In the genomic region with DNA sequence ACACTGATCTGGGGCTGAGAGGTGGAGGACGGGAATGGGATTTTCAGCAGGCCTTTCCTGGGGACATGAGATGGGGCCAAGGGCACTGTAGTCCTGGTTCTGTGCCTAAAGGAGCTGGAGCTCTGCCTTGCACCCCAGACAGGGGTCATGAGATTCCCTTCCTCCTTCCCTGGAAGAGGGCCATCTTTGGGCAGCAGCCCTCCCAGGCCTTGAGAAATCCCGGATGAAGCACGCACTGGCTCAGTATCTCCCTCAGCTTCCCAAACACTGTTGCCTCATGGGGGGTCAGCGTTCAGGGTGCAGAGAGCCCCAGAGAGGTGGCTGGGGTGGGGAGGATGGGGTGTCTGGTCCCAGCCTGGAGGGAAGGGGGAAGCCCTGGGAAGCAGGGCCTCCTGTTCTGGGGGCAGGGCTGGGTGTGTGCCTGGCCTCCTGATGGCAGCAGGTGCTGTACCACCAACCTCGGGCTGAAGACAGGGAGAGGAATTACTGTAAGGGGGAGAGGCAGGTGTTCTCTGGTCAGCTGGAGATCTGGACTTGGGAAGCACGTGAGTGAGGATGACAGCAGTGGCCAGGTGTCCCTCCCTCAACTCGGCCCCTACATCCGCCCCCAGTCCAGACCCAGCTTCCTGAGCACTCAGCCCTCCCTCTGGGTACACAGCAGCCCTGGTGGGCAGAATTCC, we compare ENCODE assay signal across 1 cellular context.
TF ChIP-seq lines count a peak whose summit lies in the region.

No MANE protein-coding gene starts in this region.

TF ChIP-seq in WTC11, 78 proteins besides CTCF, POLR2A, EP300 and RAD21 (continued from another document):
- TF ChIP-seq IRF2 (CRISPR knock-in tag; IDR thresholded peaks at IDR 0.05; ENCODE audit: borderline replicate concordance, low read depth): no peak
